Comparison of ENCODE assay signal across 23 cellular contexts in the genomic region with DNA sequence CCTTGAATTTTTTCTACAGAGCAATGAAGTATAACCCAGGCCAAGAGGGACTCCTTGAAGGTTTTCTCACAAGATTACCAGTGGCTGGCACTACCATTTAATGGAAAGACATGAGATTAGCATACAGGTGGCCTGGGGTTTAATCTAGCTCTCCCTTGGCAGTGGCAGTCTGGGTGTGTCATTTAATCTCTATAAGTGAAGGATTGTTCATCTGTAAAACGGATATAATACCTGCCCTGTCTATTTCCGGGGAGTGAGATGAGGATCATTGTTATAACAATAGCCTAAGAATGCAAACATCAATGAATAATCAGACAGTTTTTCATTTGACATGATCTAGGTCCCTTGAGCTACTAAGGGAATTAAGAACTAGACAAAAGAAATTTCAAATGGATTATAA.
"Had no signal": no experiment of that assay in that cellular context is flagged by ENCODE, and none has a peak within 500 bp of the region (broad histone marks: within the 10 kb centered on the region; RNA-seq: fewer than 3 reads in every experiment).

No MANE protein-coding gene starts in this region.

- FAIRE-seq: keratinocyte had no signal

- H3K27me3 ChIP-seq: colonic mucosa, esophagus squamous epithelium, neural progenitor cell, right atrium auricular region, stomach, thyroid gland, vagina had no signal

- H3K4me3 ChIP-seq: colonic mucosa, esophagus squamous epithelium, lung, neural progenitor cell, prostate gland, right atrium auricular region, stomach, thyroid gland, vagina had no signal

- ATAC-seq: left lobe of liver; naive thymus-derived CD4-positive, alpha-beta T cell; sciatic nerve; stimulated activated effector memory CD8-positive, alpha-beta T cell treated with anti-CD3 and anti-CD28 coated beads, Interleukin-12 subunit alpha, Interleukin-12 subunit beta, amount 100 ng/mL, for 72 hours had no signal

- H3K27ac ChIP-seq: colonic mucosa, esophagus squamous epithelium, neural progenitor cell, prostate gland, right atrium auricular region, stomach, thyroid gland, vagina had no signal

- DNase-seq: colonic mucosa; effector CD8-positive, alpha-beta T cell; endodermal cell; esophagus squamous epithelium; foreskin melanocyte; hypothalamus; mesenchymal stem cell; naive thymus-derived CD4-positive, alpha-beta T cell; stimulated activated CD4-positive, alpha-beta T cell treated with anti-CD3 and anti-CD28 coated beads, Interleukin-2, amount 100 ng/mL, for 24 hours; stimulated activated CD4-positive, alpha-beta T cell treated with anti-CD3 and anti-CD28 coated beads, Interleukin-4, amount 100 ng/mL, for 24 hours; stimulated activated naive CD4-positive, alpha-beta T cell treated with Interleukin-2 at 50 U/mL for 16 hours; stomach; thyroid gland; trophoblast cell had no signal

- H3K9me3 ChIP-seq: colonic mucosa, esophagus squamous epithelium, prostate gland, right atrium auricular region, stomach, thyroid gland, vagina had no signal

- H3K4me1 ChIP-seq: colonic mucosa, esophagus squamous epithelium, neural progenitor cell, prostate gland, right atrium auricular region, stomach, thyroid gland, vagina had no signal

- H3K36me3 ChIP-seq: colonic mucosa, esophagus squamous epithelium, neural progenitor cell, prostate gland, right atrium auricular region, stomach, thyroid gland, vagina had no signal
